Comparison of ENCODE assay signal across 20 cellular contexts in genomic region chr1:230798187-230798484, GRCh38. TPM values are rescaled to one million over a fixed set of nuclear protein-coding genes. Genes with fewer than 3 reads are reported as not detected.
DNase-seq lines count a peak whose midpoint lies in the region; ATAC-seq and TF ChIP-seq lines count a peak whose summit lies in the region.
"Had no signal": no experiment of that assay in that cellular context is flagged by ENCODE, and none has a peak within 500 bp of the region (broad histone marks: within the 10 kb centered on the region; RNA-seq: fewer than 3 reads in every experiment).

No MANE protein-coding gene starts in this region.

- no peaks in the 10 kb centered on the region for H3K36me3 Mint-ChIP-seq in chondrocyte (ENCODE audit: low read depth)

- H3K27me3 ChIP-seq in left lung (peaks cover 0 to 5% of the 10 kb centered on the region in 2 donors), thoracic aorta (replicated peaks; ENCODE audit: insufficient read depth) (no peaks in the 10 kb centered on the region)
- H3K27me3 ChIP-seq: BLaER1, suprapubic skin had no signal

- H4K20me1 ChIP-seq in OCI-LY7 (ENCODE audit: insufficient read depth, low read length): no peaks in the 10 kb centered on the region
- H4K20me1 ChIP-seq: BLaER1 had no signal

- H3K4me1 ChIP-seq in OCI-LY7 (ENCODE audit: insufficient read depth, low read length, poor library complexity, severe bottlenecking) (no peaks in the 10 kb centered on the region), left lung (no peaks in the 10 kb centered on the region), thoracic aorta (ENCODE audit: control insufficient read depth in 1 of 2, low read depth in 2 of 2) (no peaks in the 10 kb centered on the region)
- H3K4me1 ChIP-seq: parathyroid adenoma, suprapubic skin had no signal

- no peak overlapping the region for H2AFZ ChIP-seq in OCI-LY7 (ENCODE audit: low read length)
- H2AFZ ChIP-seq: parathyroid adenoma had no signal

- peaks cover 42% of the 10 kb centered on the region for H3K4me1 Mint-ChIP-seq in chondrocyte (ENCODE audit: low read depth)
- H3K4me1 Mint-ChIP-seq: activated T-helper 17 cell treated with anti-CD3 and anti-CD28 coated beads, Interleukin-2, amount 50 U/mL, for 72 hours had no signal

- TF ChIP-seq CTCF in OCI-LY7 (conservative IDR thresholded peaks at IDR 0.05; ENCODE audit: low read length): peak; percentile 10; the same call in 1 of the 2 replicates
- peak; percentile 74 for TF ChIP-seq CTCF in chondrocyte (IDR thresholded peaks at IDR 0.05)
- TF ChIP-seq CTCF in left lung (IDR thresholded peaks at IDR 0.05): no peak
- peak; percentile 5 for TF ChIP-seq CTCF in thoracic aorta (IDR thresholded peaks at IDR 0.05)

- H3K4me2 ChIP-seq in OCI-LY7 (ENCODE audit: low read length): no peak overlapping the region
- H3K4me2 ChIP-seq: BLaER1, smooth muscle cell had no signal

- intact Hi-C loops in OCI-LY7 (cut with micrococcal nuclease; ENCODE audit: unreplicated experiment): loop anchor here (1.0 kb wide), 1 partner anchor 413 kb away; no protein-coding TSS in a partner anchor
- intact Hi-C loops in left lung (cut with DNase I): loop anchor here in 1 of 2 donors (5.0 kb wide), 2 partner anchors 119 to 414 kb away; no protein-coding TSS in a partner anchor

- H3K4me3 ChIP-seq in OCI-LY7 (ENCODE audit: low read depth, low read length, poor library complexity, severe bottlenecking): no peak overlapping the region
- no peak overlapping the region for H3K4me3 ChIP-seq in left lung
- no peak overlapping the region for H3K4me3 ChIP-seq in thoracic aorta
- H3K4me3 ChIP-seq: BLaER1, smooth muscle cell, suprapubic skin had no signal

- no peak overlapping the region for H3K27ac Mint-ChIP-seq in chondrocyte (ENCODE audit: unreplicated experiment)
- H3K27ac Mint-ChIP-seq: activated T-helper 17 cell treated with anti-CD3 and anti-CD28 coated beads, Interleukin-2, amount 50 U/mL, for 72 hours; T-helper 17 cell had no signal

- BruUV-seq in OCI-LY7 (replicated peaks; lab: Mats Ljungman, UMichigan): no TSS peak

- CTCF ChIA-PET in OCI-LY7 (lab: Charles Lee; ENCODE audit: unreplicated experiment): no interaction called here

- H3K9me3 ChIP-seq in OCI-LY7 (ENCODE audit: low read length): no peaks in the 10 kb centered on the region
- no peaks in the 10 kb centered on the region for H3K9me3 ChIP-seq in left lung
- H3K9me3 ChIP-seq in thoracic aorta: no peaks in the 10 kb centered on the region
- H3K9me3 ChIP-seq: BLaER1, suprapubic skin had no signal

- no peaks in the 10 kb centered on the region for H3K79me2 ChIP-seq in OCI-LY7 (ENCODE audit: insufficient read depth, low read depth, low read length)
- H3K79me2 ChIP-seq: parathyroid adenoma had no signal

- H3K4me3 Mint-ChIP-seq in chondrocyte (ENCODE audit: unreplicated experiment): no peak overlapping the region
- H3K4me3 Mint-ChIP-seq: activated T-helper 17 cell treated with anti-CD3 and anti-CD28 coated beads, Interleukin-2, amount 50 U/mL, for 72 hours; T-helper 17 cell had no signal

- ATAC-seq in left lung (peak; percentile 45), thoracic aorta (ENCODE audit: insufficient number of reproducible peaks, low FRiP score, low read depth) (no peak), GM21390 (IDR thresholded peaks at IDR 0.05; ENCODE audit: unreplicated experiment) (no peak)
- ATAC-seq: activated T-helper 17 cell treated with anti-CD3 and anti-CD28 coated beads, Interleukin-2, amount 50 U/mL, for 72 hours; T-helper 17 cell had no signal

- H3K36me3 ChIP-seq in OCI-LY7 (ENCODE audit: insufficient read depth, low read length): no peaks in the 10 kb centered on the region
- H3K36me3 ChIP-seq in left lung: no peaks in the 10 kb centered on the region
- no peaks in the 10 kb centered on the region for H3K36me3 ChIP-seq in thoracic aorta
- H3K36me3 ChIP-seq: BLaER1, suprapubic skin had no signal

- no peaks in the 10 kb centered on the region for H3K9me2 ChIP-seq in OCI-LY7 (ENCODE audit: insufficient read depth, low read length)

- no peak overlapping the region for H3K27ac ChIP-seq in OCI-LY7 (ENCODE audit: low read depth, low read length, poor library complexity, severe bottlenecking)
- no peak overlapping the region for H3K27ac ChIP-seq in left lung
- H3K27ac ChIP-seq in thoracic aorta: no peak overlapping the region
- H3K27ac ChIP-seq: BLaER1, parathyroid adenoma, suprapubic skin had no signal

- DNase-seq in OCI-LY7 (ENCODE audit: low spot score) (no peak), chondrocyte (ENCODE audit: low spot score) (no peak), left lung (no peak), thoracic aorta (ENCODE audit: low spot score) (no peak), NCI-H2196 (lab: John Stamatoyannopoulos, UW; ENCODE audit: unreplicated experiment) (no peak), RKO (ENCODE audit: low spot score) (no peak)
- DNase-seq: activated CD4-positive, CD25-positive, alpha-beta regulatory T cell; GF-D8; NCI-H1105; stimulated activated CD4-positive, alpha-beta T cell treated with anti-CD3 and anti-CD28 coated beads, Interleukin-4, amount 100 ng/mL, for 4 hours; T-helper 17 cell had no signal

- POLR2A ChIA-PET in OCI-LY7 (lab: Charles Lee): interaction anchor here (0.5 kb wide), 1 partner anchor 503 kb away, joined by 3 read pairs; no protein-coding TSS in a partner anchor

- H3K9me3 Mint-ChIP-seq in chondrocyte (ENCODE audit: low read depth): no peaks in the 10 kb centered on the region
- H3K9me3 Mint-ChIP-seq: activated T-helper 17 cell treated with anti-CD3 and anti-CD28 coated beads, Interleukin-2, amount 50 U/mL, for 72 hours had no signal

- no peaks in the 10 kb centered on the region for H3K27me3 Mint-ChIP-seq in chondrocyte (ENCODE audit: low read depth)

RNA-seq across cellular contexts. Expression of gene CAPN9, which starts 50.9 kb away (rescaled TPM):
- total RNA-seq in OCI-LY7 (2014; rRNA removed; shearing (Covaris generic)): not detected in 2 replicates
- total RNA-seq in OCI-LY7 (2022): not detected in 2 replicates
- not detected in 3 replicates for total RNA-seq in chondrocyte
- 1 to 10 TPM; 3.2 to 5.0 TPM for total RNA-seq in left lung
- total RNA-seq in thoracic aorta: 1 to 10 TPM in 1 of 2 donors, not detected in 1; 1.2 TPM
- total RNA-seq: activated CD8-positive, alpha-beta memory T cell treated with anti-CD3 and anti-CD28 coated beads for 36 hours; activated T-helper 17 cell treated with anti-CD3 and anti-CD28 coated beads, Interleukin-2, amount 50 U/mL, for 72 hours; endothelial cell of umbilical vein; liver; smooth muscle cell; T-helper 17 cell had no signal

Comparison
In these comparisons a context has a peak if more than half of its experiments do, and no peak if none do; other contexts are left out.
1. CTCF ChIP-seq: peak in OCI-LY7 (single experiment), chondrocyte (single experiment) and thoracic aorta (single experiment); none in left lung (0 of 2).